9 cellular contexts compared by ENCODE assay signal in genomic region chr17:42049834-42050359, GRCh38. TPM values are rescaled to one million over a fixed set of nuclear protein-coding genes. Genes with fewer than 3 reads are reported as not detected.
A peak's percentile ranks its signal among the peaks of the same experiment; 100 is the strongest.
DNase-seq lines count a peak whose midpoint lies in the region; ATAC-seq, FAIRE-seq and TF ChIP-seq lines count a peak whose summit lies in the region.
"Had no signal": no experiment of that assay in that cellular context is flagged by ENCODE, and none has a peak within 500 bp of the region (broad histone marks: within the 10 kb centered on the region; RNA-seq: fewer than 3 reads in every experiment).

No MANE protein-coding gene starts in this region.

- H3K4me2 ChIP-seq in parathyroid adenoma (ENCODE audit: low read length), result peak overlapping the region; percentile 91

- FAIRE-seq in D721Med (lab: Jason Lieb, UNC), result no peak

- TF ChIP-seq POLR2A in Peyer's patch (IDR thresholded peaks at IDR 0.05), result peak in 1 of 2 donors; percentile 11

- DNase-seq in Peyer's patch, result no peak
- DNase-seq in fibroblast of mammary gland (ENCODE audit: low read depth), result no peak
- DNase-seq in D721Med (ENCODE audit: insufficient read length, low spot score), result no peak
- DNase-seq in cortex of kidney (lab: John Stamatoyannopoulos, UW), result no peak

- peak overlapping the region; percentile 56 to 87 (median 68) for H3K4me3 ChIP-seq in Peyer's patch
- peak overlapping the region; percentile 12 for H3K4me3 ChIP-seq in fibroblast of mammary gland (ENCODE audit: control insufficient read depth, low read depth, low read length)
- peak overlapping the region; percentile 64 for H3K4me3 ChIP-seq in parathyroid adenoma (ENCODE audit: low read depth, low read length)

- H3K79me2 ChIP-seq in parathyroid adenoma, result no peaks in the 10 kb centered on the region

- H3K36me3 ChIP-seq in ES-I3 (ENCODE audit: insufficient read depth, low read length) (no peaks in the 10 kb centered on the region), Peyer's patch (no peaks in the 10 kb centered on the region), parathyroid adenoma (ENCODE audit: control insufficient read depth, insufficient read depth, low read length) (no peaks in the 10 kb centered on the region)

- TF ChIP-seq CTCF in Peyer's patch (IDR thresholded peaks at IDR 0.05) (no peak), fibroblast of mammary gland (conservative IDR thresholded peaks at IDR 0.05; ENCODE audit: control insufficient read depth, insufficient read depth, low read depth, low read length) (no peak), parathyroid adenoma (IDR thresholded peaks at IDR 0.05) (peak; percentile 18), D721Med (IDR thresholded peaks at IDR 0.05; ENCODE audit: insufficient read depth, missing control alignments) (no peak)

- no peaks in the 10 kb centered on the region for H3K27me3 ChIP-seq in Peyer's patch
- H3K27me3 ChIP-seq in parathyroid adenoma (ENCODE audit: control insufficient read depth, insufficient read depth, low read length), result no peaks in the 10 kb centered on the region

- H3K27ac ChIP-seq in Peyer's patch (peak overlapping the region in 3 of 4 donors; percentile 15 to 65 (median 46)), parathyroid adenoma (peak overlapping the region; percentile 39)

- ATAC-seq in GM18858 (IDR thresholded peaks at IDR 0.05; ENCODE audit: unreplicated experiment) (no peak), HG02642 (IDR thresholded peaks at IDR 0.05; ENCODE audit: poor library complexity, unreplicated experiment) (no peak)

- H3K9me3 ChIP-seq in ES-I3 (ENCODE audit: control insufficient read depth, insufficient read depth, low read length) (no peaks in the 10 kb centered on the region), Peyer's patch (no peaks in the 10 kb centered on the region), parathyroid adenoma (ENCODE audit: control insufficient read depth, low read length) (no peaks in the 10 kb centered on the region)

- peak overlapping the region; percentile 100 for H2AFZ ChIP-seq in parathyroid adenoma

- H3K4me1 ChIP-seq in ES-I3 (ENCODE audit: insufficient read depth, low read length) (peaks cover 17% of the 10 kb centered on the region), Peyer's patch (peaks cover 0 to 7% (median 2%) of the 10 kb centered on the region in 4 donors), parathyroid adenoma (peaks cover 4% of the 10 kb centered on the region)

- peak overlapping the region; percentile 58 for H3K9ac ChIP-seq in ES-I3 (ENCODE audit: low read depth, low read length)
- peak overlapping the region; percentile 7 for H3K9ac ChIP-seq in parathyroid adenoma

RNA-seq across cellular contexts. Expression of gene C17orf113, which starts 0.5 kb away (rescaled TPM):
- 1 to 10 TPM in 3 of 4 donors, not detected in 1; 1.6 to 8.6 (median 3.2) TPM for total RNA-seq in Peyer's patch

RNA-seq across cellular contexts. Expression of gene NKIRAS2, which starts 30.0 kb away (rescaled TPM):
- total RNA-seq in Peyer's patch, result 10 to 100 TPM; 22.1 to 38.1 (median 31.1) TPM

RNA-seq across cellular contexts. Expression of gene DNAJC7, which starts 32.7 kb away (rescaled TPM):
- total RNA-seq in Peyer's patch, result 10 to 100 TPM; 51.0 to 80.9 (median 70.7) TPM

RNA-seq across cellular contexts. Expression of gene ZNF385C, which starts 48.4 kb away (rescaled TPM):
- total RNA-seq in Peyer's patch, result 1 to 10 TPM in 1 of 4 donors, under 1 TPM in 1, not detected in 2; 0.53 to 1.3 TPM
- total RNA-seq: glomerular endothelial cell had no signal

Comparison
In these comparisons a context has a peak if more than half of its experiments do, and no peak if none do; other contexts are left out.
1. H3K4me3 ChIP-seq: peak in every context shown above with its lines; median percentile 68 in Peyer's patch; 64 in parathyroid adenoma; 12 in fibroblast of mammary gland.